In genomic region chr5:75034137-75034739, GRCh38 we compare ENCODE assay signal across 16 cellular contexts. TPM values are rescaled to one million over a fixed set of nuclear protein-coding genes. Genes with fewer than 3 reads are reported as not detected.
A peak's percentile ranks its signal among the peaks of the same experiment; 100 is the strongest.
DNase-seq lines count a peak whose midpoint lies in the region; ATAC-seq and TF ChIP-seq lines count a peak whose summit lies in the region.
"Had no signal": no experiment of that assay in that cellular context is flagged by ENCODE, and none has a peak within 500 bp of the region (broad histone marks: within the 10 kb centered on the region; RNA-seq: fewer than 3 reads in every experiment).

No MANE protein-coding gene starts in this region.

- peaks cover 4% of the 10 kb centered on the region for H3K36me3 ChIP-seq in CD8-positive, alpha-beta T cell (ENCODE audit: insufficient read depth, low read length)
- H3K36me3 ChIP-seq in naive thymus-derived CD4-positive, alpha-beta T cell (ENCODE audit: control insufficient read depth in 2 of 3, insufficient read depth in 3 of 3, low read length in 3 of 3), result no peaks in the 10 kb centered on the region
- H3K36me3 ChIP-seq: cardiac muscle cell, HAP-1, right atrium auricular region had no signal

- H3K4me3 Mint-ChIP-seq in CD8-positive, alpha-beta T cell, result peak overlapping the region; percentile 45
- H3K4me3 Mint-ChIP-seq in naive thymus-derived CD4-positive, alpha-beta T cell, result peak overlapping the region; percentile 19 to 76 (median 62)

- peak overlapping the region; percentile 82 for H3K27ac Mint-ChIP-seq in CD8-positive, alpha-beta T cell
- H3K27ac Mint-ChIP-seq in naive thymus-derived CD4-positive, alpha-beta T cell, result peak overlapping the region in 8 of 9 donors; percentile 76 to 97 (median 82)

- peak overlapping the region; percentile 30 for H3K4me3 ChIP-seq in CD8-positive, alpha-beta T cell (ENCODE audit: low read depth, low read length)
- H3K4me3 ChIP-seq in GM12865 (ENCODE audit: low read depth, low read length), result no peak overlapping the region
- H3K4me3 ChIP-seq in naive thymus-derived CD4-positive, alpha-beta T cell (ENCODE audit: low read length), result peak overlapping the region; percentile 10
- H3K4me3 ChIP-seq: cardiac muscle cell, HAP-1, right atrium auricular region, SK-N-MC had no signal

- peak in 6 of 7 experiments; percentile 35 to 79 (median 48) for DNase-seq in CD8-positive, alpha-beta T cell
- DNase-seq in GM12865 (ENCODE audit: low read depth) (peak; percentile 20), SIG-M5 treated with dmso at 0.1 percent for 504 hours (lab: John Stamatoyannopoulos, UW; ENCODE audit: unreplicated experiment) (no peak), DMS153 treated with DMSO at 0.1 percent for 48 hours (lab: John Stamatoyannopoulos, UW; ENCODE audit: unreplicated experiment) (no peak)
- DNase-seq in activated naive CD4-positive, alpha-beta T cell treated with anti-CD3 and anti-CD28 coated beads, Interleukin-2, amount 50 U/mL, for 16 hours, result peak; percentile 30
- DNase-seq in naive thymus-derived CD4-positive, alpha-beta T cell, result peak in 7 of 9 donors; percentile 23 to 69 (median 52)
- DNase-seq: activated effector memory CD4-positive, alpha-beta T cell treated with Interleukin-2 at 50 U/mL for 16 hours; glutamatergic neuron; NCI-H2081 treated with DMSO at 0.1 percent for 48 hours had no signal

- POLR2A ChIA-PET in CD8-positive, alpha-beta T cell (lab: Charles Lee), result interaction anchor here (0.8 to 2.3 kb wide), 11 partner anchors 10 to 202 kb away, joined by 3 to 11 read pairs (median 4); partner anchors contain the start of genes ANKRD31 and GCNT4
- POLR2A ChIA-PET in naive thymus-derived CD4-positive, alpha-beta T cell (lab: Charles Lee), result interaction anchor here (0.7 to 3.7 kb wide), 11 partner anchors 10 to 203 kb away, joined by 3 to 61 read pairs (median 5); partner anchors contain the start of genes ANKRD31 and GCNT4

- intact Hi-C loops in CD8-positive, alpha-beta T cell (cut with DNase I, micrococcal nuclease), result loop anchor here in 1 of 2 experiments (1.0 kb wide), 1 partner anchor 8 kb away; no protein-coding TSS in a partner anchor
- intact Hi-C loops in naive thymus-derived CD4-positive, alpha-beta T cell (cut with micrococcal nuclease), result loop anchor here (1.0 to 2.0 kb wide), 4 partner anchors 16 to 99 kb away; no protein-coding TSS in a partner anchor

- CTCF ChIA-PET in CD8-positive, alpha-beta T cell (lab: Charles Lee), result interaction anchor here (1.5 to 2.3 kb wide), 4 partner anchors 15 to 202 kb away, joined by 3 to 25 read pairs (median 8); partner anchors contain the start of genes ANKRD31 and GCNT4
- CTCF ChIA-PET in naive thymus-derived CD4-positive, alpha-beta T cell (lab: Charles Lee), result interaction anchor here (2.4 kb wide), 1 partner anchor 16 kb away, joined by 36 read pairs; no protein-coding TSS in a partner anchor

- peaks cover 42% of the 10 kb centered on the region for H3K36me3 Mint-ChIP-seq in CD8-positive, alpha-beta T cell
- peaks cover 3 to 61% (median 31%) of the 10 kb centered on the region in 5 donors for H3K36me3 Mint-ChIP-seq in naive thymus-derived CD4-positive, alpha-beta T cell

- H3K27ac ChIP-seq in CD8-positive, alpha-beta T cell (ENCODE audit: low read depth, low read length), result peak overlapping the region; percentile 17
- peak overlapping the region; percentile 31 for H3K27ac ChIP-seq in naive thymus-derived CD4-positive, alpha-beta T cell (ENCODE audit: low read depth, low read length)
- H3K27ac ChIP-seq: cardiac muscle cell, right atrium auricular region, SK-N-MC had no signal

- H3K4me1 Mint-ChIP-seq in CD8-positive, alpha-beta T cell (ENCODE audit: low read depth), result peaks cover 78% of the 10 kb centered on the region
- peaks cover 22 to 94% (median 85%) of the 10 kb centered on the region in 7 donors for H3K4me1 Mint-ChIP-seq in naive thymus-derived CD4-positive, alpha-beta T cell

- peak; percentile 86 for ATAC-seq in CD8-positive, alpha-beta T cell
- peak; percentile 74 for ATAC-seq in naive thymus-derived CD4-positive, alpha-beta T cell
- no peak for ATAC-seq in GM18517 (IDR thresholded peaks at IDR 0.05; ENCODE audit: unreplicated experiment)
- ATAC-seq in GM21717 (IDR thresholded peaks at IDR 0.05; ENCODE audit: unreplicated experiment), result no peak

- H3K27me3 ChIP-seq in CD8-positive, alpha-beta T cell (ENCODE audit: insufficient read depth, low read length), result no peaks in the 10 kb centered on the region
- H3K27me3 ChIP-seq in naive thymus-derived CD4-positive, alpha-beta T cell (ENCODE audit: control insufficient read depth in 2 of 2, insufficient read depth in 2 of 2, low read length in 2 of 2), result no peaks in the 10 kb centered on the region
- H3K27me3 ChIP-seq: right atrium auricular region had no signal

- no peaks in the 10 kb centered on the region for H3K9me3 Mint-ChIP-seq in CD8-positive, alpha-beta T cell
- peaks cover 0 to 6% (median 0%) of the 10 kb centered on the region in 11 donors for H3K9me3 Mint-ChIP-seq in naive thymus-derived CD4-positive, alpha-beta T cell

- no peaks in the 10 kb centered on the region for H3K27me3 Mint-ChIP-seq in CD8-positive, alpha-beta T cell (ENCODE audit: low read depth)
- no peaks in the 10 kb centered on the region for H3K27me3 Mint-ChIP-seq in naive thymus-derived CD4-positive, alpha-beta T cell

- no peak for TF ChIP-seq CTCF in CD8-positive, alpha-beta T cell (IDR thresholded peaks at IDR 0.05)
- no peak for TF ChIP-seq CTCF in GM12865 (IDR thresholded peaks at IDR 0.05; ENCODE audit: insufficient read depth, low read depth, low read length, missing control alignments)

- no peaks in the 10 kb centered on the region for H3K9me3 ChIP-seq in CD8-positive, alpha-beta T cell (ENCODE audit: low read length)
- H3K9me3 ChIP-seq in naive thymus-derived CD4-positive, alpha-beta T cell (ENCODE audit: control insufficient read depth in 2 of 3, low read length in 3 of 3), result no peaks in the 10 kb centered on the region
- H3K9me3 ChIP-seq: HAP-1, right atrium auricular region had no signal

- H3K4me1 ChIP-seq in CD8-positive, alpha-beta T cell (ENCODE audit: insufficient read depth, low read length), result peaks cover 52% of the 10 kb centered on the region
- peaks cover 25 to 42% of the 10 kb centered on the region in 2 donors for H3K4me1 ChIP-seq in naive thymus-derived CD4-positive, alpha-beta T cell (ENCODE audit: control insufficient read depth in 2 of 2, insufficient read depth in 2 of 2, low read length in 2 of 2)
- H3K4me1 ChIP-seq: HAP-1, right atrium auricular region had no signal

RNA-seq across cellular contexts. Expression of gene GCNT4, which starts 18.1 kb away (rescaled TPM):
- 1 to 10 TPM; 6.4 to 6.8 TPM for total RNA-seq in CD8-positive, alpha-beta T cell
- 10 to 100 TPM in 2 of 5 experiments, 1 to 10 TPM in 3; 1.9 to 36.4 (median 6.9) TPM for total RNA-seq in naive thymus-derived CD4-positive, alpha-beta T cell
- 1 to 10 TPM; 2.3 to 2.9 TPM for polyA plus RNA-seq in naive thymus-derived CD4-positive, alpha-beta T cell
- polyA plus RNA-seq: neural cell had no signal

Comparison
In these comparisons a context has a peak if more than half of its experiments do, and no peak if none do; other contexts are left out.
1. ATAC-seq: peak in CD8-positive, alpha-beta T cell (single experiment) and naive thymus-derived CD4-positive, alpha-beta T cell (single experiment); none in GM18517 (single experiment) and GM21717 (single experiment).
2. DNase-seq: peak in CD8-positive, alpha-beta T cell (6 of 7), GM12865 (single experiment), activated naive CD4-positive, alpha-beta T cell treated with anti-CD3 and anti-CD28 coated beads, Interleukin-2, amount 50 U/mL, for 16 hours (single experiment) and naive thymus-derived CD4-positive, alpha-beta T cell (7 of 9); none in SIG-M5 treated with dmso at 0.1 percent for 504 hours (single experiment) and DMS153 treated with DMSO at 0.1 percent for 48 hours (single experiment).